23 cellular contexts compared by ENCODE assay signal in genomic region chr2:46169452-46169851, GRCh38.
DNase-seq lines count a peak whose midpoint lies in the region; ATAC-seq and TF ChIP-seq lines count a peak whose summit lies in the region.
"Had no signal": no experiment of that assay in that cellular context is flagged by ENCODE, and none has a peak within 500 bp of the region (broad histone marks: within the 10 kb centered on the region; RNA-seq: fewer than 3 reads in every experiment).

No MANE protein-coding gene starts in this region.

- H3K9me3 ChIP-seq in RWPE2 (ENCODE audit: severe bottlenecking) (no peaks in the 10 kb centered on the region), mesenchymal stem cell (ENCODE audit: control insufficient read depth, low read length) (no peaks in the 10 kb centered on the region), thoracic aorta (no peaks in the 10 kb centered on the region)
- H3K9me3 ChIP-seq in CD4-positive, alpha-beta T cell (ENCODE audit: control insufficient read depth, low read length) = no peaks in the 10 kb centered on the region
- H3K9me3 ChIP-seq: BLaER1 treated with 17β-estradiol and CSF1 and Interleukin-3, amounts not matched to agents 10 nM and 100 nM had no signal

- 93% methylated on average over 7 of the region's 7 CpGs for WGBS in mesenchymal stem cell

- no peaks in the 10 kb centered on the region for H3K79me2 ChIP-seq in GM23338 (replicated peaks; ENCODE audit: insufficient read depth)

- H3K4me3 Mint-ChIP-seq in GM23338 = no peak overlapping the region
- H3K4me3 Mint-ChIP-seq in CD4-positive, alpha-beta T cell = no peak overlapping the region
- no peak overlapping the region for H3K4me3 Mint-ChIP-seq in osteocyte (ENCODE audit: unreplicated experiment)
- H3K4me3 Mint-ChIP-seq: CD4-positive, alpha-beta memory T cell; IgD-negative memory B cell had no signal

- H3K79me1 ChIP-seq in mesenchymal stem cell (replicated peaks; ENCODE audit: low read length, poor library complexity, severe bottlenecking) = no peaks in the 10 kb centered on the region

- no peak overlapping the region for H4K8ac ChIP-seq in mesenchymal stem cell (ENCODE audit: low read length)

- peak overlapping the region; percentile 47 for H2AK5ac ChIP-seq in mesenchymal stem cell (ENCODE audit: low read length, severe bottlenecking)

- H3K27me3 ChIP-seq in GM23338 (ENCODE audit: insufficient read depth) (no peaks in the 10 kb centered on the region), RWPE2 (ENCODE audit: insufficient read depth, poor library complexity, severe bottlenecking) (no peaks in the 10 kb centered on the region), mesenchymal stem cell (ENCODE audit: control insufficient read depth in 1 of 2, insufficient read depth in 1 of 2, low read length in 2 of 2) (no peaks in the 10 kb centered on the region), thoracic aorta (replicated peaks; ENCODE audit: insufficient read depth) (no peaks in the 10 kb centered on the region)
- no peaks in the 10 kb centered on the region for H3K27me3 ChIP-seq in CD4-positive, alpha-beta T cell (ENCODE audit: control insufficient read depth, insufficient read depth, low read length)
- H3K27me3 ChIP-seq: BLaER1 treated with 17β-estradiol and CSF1 and Interleukin-3, amounts not matched to agents 10 nM and 100 nM had no signal

- POLR2A ChIA-PET in CD4-positive, alpha-beta T cell (lab: Charles Lee) = no interaction called here

- no peak overlapping the region for H3K14ac ChIP-seq in mesenchymal stem cell (ENCODE audit: low read length in 2 of 2)

- TF ChIP-seq CTCF in GM23338 (conservative IDR thresholded peaks at IDR 0.05; ENCODE audit: low read depth in 2 of 2) = no peak
- TF ChIP-seq CTCF in RWPE2 (IDR thresholded peaks at IDR 0.05; ENCODE audit: poor library complexity, severe bottlenecking) = no peak
- TF ChIP-seq CTCF in thoracic aorta (IDR thresholded peaks at IDR 0.05) = no peak
- TF ChIP-seq CTCF in CD4-positive, alpha-beta T cell (IDR thresholded peaks at IDR 0.05) = no peak
- TF ChIP-seq CTCF in osteocyte (IDR thresholded peaks at IDR 0.05) = no peak

- H3K4me1 Mint-ChIP-seq in GM23338 = peaks cover 23% of the 10 kb centered on the region
- H3K4me1 Mint-ChIP-seq in CD4-positive, alpha-beta T cell (ENCODE audit: low read depth) = no peaks in the 10 kb centered on the region
- H3K4me1 Mint-ChIP-seq in osteocyte (ENCODE audit: unreplicated experiment) = peaks cover 27% of the 10 kb centered on the region
- H3K4me1 Mint-ChIP-seq: IgD-negative memory B cell had no signal

- no peaks in the 10 kb centered on the region for H3K36me3 Mint-ChIP-seq in GM23338 (ENCODE audit: low read depth)
- no peaks in the 10 kb centered on the region for H3K36me3 Mint-ChIP-seq in CD4-positive, alpha-beta T cell (ENCODE audit: low read depth)
- H3K36me3 Mint-ChIP-seq in osteocyte (ENCODE audit: unreplicated experiment) = peaks cover 2% of the 10 kb centered on the region

- H3K36me3 ChIP-seq in GM23338 (ENCODE audit: insufficient read depth) = no peaks in the 10 kb centered on the region
- H3K36me3 ChIP-seq in RWPE2 (ENCODE audit: low read depth) = no peaks in the 10 kb centered on the region
- H3K36me3 ChIP-seq in mesenchymal stem cell (ENCODE audit: control insufficient read depth in 1 of 2, insufficient read depth in 2 of 2, low read depth in 1 of 2, low read length in 2 of 2) = peaks cover 6 to 14% of the 10 kb centered on the region in 2 experiments
- H3K36me3 ChIP-seq in thoracic aorta = no peaks in the 10 kb centered on the region

- no peak overlapping the region for H2BK5ac ChIP-seq in mesenchymal stem cell (ENCODE audit: low read depth, low read length, poor library complexity, severe bottlenecking)

- no peak overlapping the region for H3K18ac ChIP-seq in mesenchymal stem cell (ENCODE audit: low read depth in 1 of 2, low read length in 2 of 2)

- H3K27ac Mint-ChIP-seq in GM23338 (no peak overlapping the region), osteocyte (ENCODE audit: unreplicated experiment) (no peak overlapping the region)
- no peak overlapping the region for H3K27ac Mint-ChIP-seq in CD4-positive, alpha-beta T cell
- H3K27ac Mint-ChIP-seq: CD4-positive, alpha-beta memory T cell; IgD-negative memory B cell had no signal

- peak overlapping the region; percentile 12 for H3K4me2 ChIP-seq in GM23338
- H3K4me2 ChIP-seq in mesenchymal stem cell (ENCODE audit: low read length, poor library complexity, severe bottlenecking) = no peak overlapping the region
- H3K4me2 ChIP-seq: BLaER1 treated with 17β-estradiol and CSF1 and Interleukin-3, amounts not matched to agents 10 nM and 100 nM; KMS-11 had no signal

- H3K4me3 ChIP-seq in GM23338 (no peak overlapping the region), RWPE2 (ENCODE audit: severe bottlenecking) (no peak overlapping the region), mesenchymal stem cell (ENCODE audit: insufficient read depth in 1 of 2, low read depth in 1 of 2, low read length in 2 of 2) (no peak overlapping the region), thoracic aorta (no peak overlapping the region)
- H3K4me3 ChIP-seq: BLaER1 treated with 17β-estradiol and CSF1 and Interleukin-3, amounts not matched to agents 10 nM and 100 nM; SK-N-MC had no signal

- H4K91ac ChIP-seq in mesenchymal stem cell (ENCODE audit: low read length) = no peak overlapping the region

- CTCF ChIA-PET in CD4-positive, alpha-beta T cell (lab: Charles Lee) = no interaction called here

- no peak overlapping the region for H3K27ac ChIP-seq in GM23338 (ENCODE audit: low read depth)
- H3K27ac ChIP-seq in RWPE2 (ENCODE audit: poor library complexity, severe bottlenecking) = peak overlapping the region; percentile 97
- H3K27ac ChIP-seq in mesenchymal stem cell (ENCODE audit: low read length, poor library complexity, severe bottlenecking) = no peak overlapping the region
- H3K27ac ChIP-seq in thoracic aorta = peak overlapping the region; percentile 0 to 28
- H3K27ac ChIP-seq in CD4-positive, alpha-beta T cell (ENCODE audit: low read depth, low read length) = no peak overlapping the region
- H3K27ac ChIP-seq: BLaER1 treated with 17β-estradiol and CSF1 and Interleukin-3, amounts not matched to agents 10 nM and 100 nM; KMS-11; SK-N-MC had no signal

- ATAC-seq in GM23338 (no peak), RWPE2 (ENCODE audit: low read depth) (no peak), thoracic aorta (ENCODE audit: insufficient number of reproducible peaks, low FRiP score, low read depth) (no peak)
- no peak for ATAC-seq in CD4-positive, alpha-beta T cell (ENCODE audit: poor library complexity)

- intact Hi-C loops in CD4-positive, alpha-beta T cell (cut with DNase I, micrococcal nuclease) = no loop called here

- DNase-seq in GM23338 (ENCODE audit: low spot score) (no peak), RWPE2 (ENCODE audit: low spot score) (no peak), mesenchymal stem cell (no peak), thoracic aorta (ENCODE audit: low spot score) (no peak), osteocyte (ENCODE audit: extremely low spot score, unreplicated experiment) (no peak)
- no peak for DNase-seq in effector CD8-positive, alpha-beta T cell (lab: John Stamatoyannopoulos, UW)
- DNase-seq in CD4-positive, alpha-beta T cell = no peak
- DNase-seq: AML-193; CD4-positive, alpha-beta memory T cell; COR-L47; DMS53; GOT3; HCEC 1CT; MM.1S; NCI-H2029; NCI-H446 treated with DMSO at 0.1 percent for 48 hours; NCI-H526; RPMI8226; SHP77 treated with DMSO at 0.1 percent for 48 hours had no signal

- H3K9me3 Mint-ChIP-seq in GM23338 = no peaks in the 10 kb centered on the region; the same call in 2 of the 3 replicates
- H3K9me3 Mint-ChIP-seq in CD4-positive, alpha-beta T cell = no peaks in the 10 kb centered on the region
- no peaks in the 10 kb centered on the region for H3K9me3 Mint-ChIP-seq in osteocyte (ENCODE audit: unreplicated experiment)
- H3K9me3 Mint-ChIP-seq: IgD-negative memory B cell had no signal

- no peak overlapping the region for H2BK12ac ChIP-seq in mesenchymal stem cell (ENCODE audit: low read length in 2 of 2)

- peak overlapping the region in 1 of 2 experiments; percentile 24 for H3K4ac ChIP-seq in mesenchymal stem cell (ENCODE audit: low read depth in 1 of 2, low read length in 2 of 2)

- H3K4me1 ChIP-seq in GM23338 (ENCODE audit: insufficient read depth) (peaks cover 9% of the 10 kb centered on the region), RWPE2 (ENCODE audit: insufficient read depth, poor library complexity, severe bottlenecking) (peaks cover 56% of the 10 kb centered on the region), mesenchymal stem cell (ENCODE audit: control insufficient read depth, insufficient read depth, low read depth, low read length) (peaks cover 40% of the 10 kb centered on the region), thoracic aorta (ENCODE audit: control insufficient read depth in 1 of 2, low read depth in 2 of 2) (peaks cover 13 to 43% of the 10 kb centered on the region in 2 donors)

- H3F3A ChIP-seq in GM23338 (replicated peaks; ENCODE audit: low read depth) = no peaks in the 10 kb centered on the region

- H2AFZ ChIP-seq in GM23338 (peak overlapping the region; percentile 4; the same call in 1 of the 2 replicates), mesenchymal stem cell (ENCODE audit: low read depth, low read length) (no peak overlapping the region)

- peaks cover 7% of the 10 kb centered on the region; the same call in 1 of the 2 replicates for H3K9me2 ChIP-seq in GM23338 (ENCODE audit: insufficient read depth)

- no peak overlapping the region for H3K23ac ChIP-seq in mesenchymal stem cell (ENCODE audit: low read length in 2 of 2)

- H2BK120ac ChIP-seq in mesenchymal stem cell (ENCODE audit: low read depth, low read length) = no peak overlapping the region

- H2BK15ac ChIP-seq in mesenchymal stem cell (ENCODE audit: low read depth, poor library complexity, severe bottlenecking) = no peak overlapping the region

- H3K27me3 Mint-ChIP-seq in GM23338 (ENCODE audit: insufficient read depth, low read depth, poor library complexity) (peaks cover 2% of the 10 kb centered on the region), osteocyte (ENCODE audit: unreplicated experiment) (no peaks in the 10 kb centered on the region)
- no peaks in the 10 kb centered on the region for H3K27me3 Mint-ChIP-seq in CD4-positive, alpha-beta T cell
- H3K27me3 Mint-ChIP-seq: CD4-positive, alpha-beta memory T cell; IgD-negative memory B cell had no signal

- H3K9ac ChIP-seq in mesenchymal stem cell (ENCODE audit: low read length) = no peak overlapping the region
- H3K9ac ChIP-seq: BLaER1 treated with 17β-estradiol and CSF1 and Interleukin-3, amounts not matched to agents 10 nM and 100 nM; KMS-11 had no signal

- H4K20me1 ChIP-seq in GM23338 (replicated peaks; ENCODE audit: insufficient read depth) = no peaks in the 10 kb centered on the region

TF ChIP-seq in GM23338, 12 proteins besides CTCF, POLR2A, EP300 and RAD21 (continues in another document):
- no peak for TF ChIP-seq NANOG (IDR thresholded peaks at IDR 0.05; ENCODE audit: borderline replicate concordance)
- no peak for TF ChIP-seq ZNF114 (CRISPR knock-in tag; IDR thresholded peaks at IDR 0.05)
- no peak for TF ChIP-seq POLR2AphosphoS5 (IDR thresholded peaks at IDR 0.05; ENCODE audit: low read depth)
- no peak for TF ChIP-seq JUNB (IDR thresholded peaks at IDR 0.05; ENCODE audit: unreplicated experiment)

Comparison
In these comparisons a context has a peak if more than half of its experiments do, and no peak if none do; other contexts are left out.
1. H3K27ac ChIP-seq: peak in RWPE2 (single experiment) and thoracic aorta (2 of 2); none in GM23338 (single experiment), mesenchymal stem cell (single experiment) and CD4-positive, alpha-beta T cell (single experiment).